In genomic region chr22:19178065-19178658, GRCh38 we compare ENCODE assay signal across 9 cellular contexts. TPM values are rescaled to one million over a fixed set of nuclear protein-coding genes. Genes with fewer than 3 reads are reported as not detected.
DNase-seq lines count a peak whose midpoint lies in the region; ATAC-seq, FAIRE-seq and TF ChIP-seq lines count a peak whose summit lies in the region.
"Had no signal": no experiment of that assay in that cellular context is flagged by ENCODE, and none has a peak within 500 bp of the region (broad histone marks: within the 10 kb centered on the region; RNA-seq: fewer than 3 reads in every experiment).

No MANE protein-coding gene starts in this region.

- peak overlapping the region; percentile 66 to 77 for H3K4me3 ChIP-seq in neutrophil (ENCODE audit: low read depth in 1 of 2, low read length in 1 of 2)

- H3K36me3 ChIP-seq in neutrophil, result peaks cover 54% of the 10 kb centered on the region

- peak overlapping the region; percentile 55 for H3K27ac ChIP-seq in neutrophil

- ATAC-seq in GM18502 (IDR thresholded peaks at IDR 0.05; ENCODE audit: poor library complexity, unreplicated experiment), result peak; percentile 43

- peak; percentile 11 for DNase-seq in HCEC 1CT
- DNase-seq in NAMALWA (ENCODE audit: low spot score), result peak; percentile 65
- DNase-seq in activated T-helper 9 cell treated with anti-CD3 and anti-CD28 coated beads, Interleukin-2, amount 50 U/mL, for 16 hours (ENCODE audit: low read depth), result peak; percentile 47
- DNase-seq in frontal cortex (ENCODE audit: low spot score in 2 of 2), result peak; percentile 61 to 63
- no peak for DNase-seq in NOMO-1 treated with DMSO at 0.1 percent for 48 hours (lab: John Stamatoyannopoulos, UW; ENCODE audit: unreplicated experiment)
- no peak for DNase-seq in EL

- H3K27me3 ChIP-seq in neutrophil, result peaks cover 8% of the 10 kb centered on the region

- peaks cover 28 to 37% of the 10 kb centered on the region in 2 experiments for H3K4me1 ChIP-seq in neutrophil (ENCODE audit: control insufficient read depth in 1 of 2, insufficient read depth in 1 of 2, low read depth in 1 of 2, low read length in 1 of 2)

- no peak for TF ChIP-seq CTCF in neutrophil (IDR thresholded peaks at IDR 0.05)

- H3K9me3 ChIP-seq in neutrophil, result no peaks in the 10 kb centered on the region

- no peak for FAIRE-seq in frontal cortex (lab: Jason Lieb, UNC)
- FAIRE-seq: islet of Langerhans had no signal

RNA-seq across cellular contexts. Expression of gene SLC25A1, which starts 0.4 kb away (rescaled TPM):
- total RNA-seq in frontal cortex, result 24.9 TPM

RNA-seq across cellular contexts. Expression of gene GSC2, which starts 28.1 kb away (rescaled TPM):
- not detected for total RNA-seq in frontal cortex

RNA-seq across cellular contexts. Expression of gene ESS2, which starts 33.7 kb away (rescaled TPM):
- 13.0 TPM for total RNA-seq in frontal cortex

RNA-seq across cellular contexts. Expression of gene TSSK2, which starts 47.1 kb away (rescaled TPM):
- total RNA-seq in frontal cortex, result not detected

RNA-seq across cellular contexts. Expression of gene DGCR2, which starts 56.0 kb away (rescaled TPM):
- 65.2 TPM for total RNA-seq in frontal cortex

Comparison
In these comparisons a context has a peak if more than half of its experiments do, and no peak if none do; other contexts are left out.
1. DNase-seq: peak in HCEC 1CT (single experiment), NAMALWA (single experiment), activated T-helper 9 cell treated with anti-CD3 and anti-CD28 coated beads, Interleukin-2, amount 50 U/mL, for 16 hours (single experiment) and frontal cortex (2 of 2); none in NOMO-1 treated with DMSO at 0.1 percent for 48 hours (single experiment) and EL (single experiment).